In the genomic region with DNA sequence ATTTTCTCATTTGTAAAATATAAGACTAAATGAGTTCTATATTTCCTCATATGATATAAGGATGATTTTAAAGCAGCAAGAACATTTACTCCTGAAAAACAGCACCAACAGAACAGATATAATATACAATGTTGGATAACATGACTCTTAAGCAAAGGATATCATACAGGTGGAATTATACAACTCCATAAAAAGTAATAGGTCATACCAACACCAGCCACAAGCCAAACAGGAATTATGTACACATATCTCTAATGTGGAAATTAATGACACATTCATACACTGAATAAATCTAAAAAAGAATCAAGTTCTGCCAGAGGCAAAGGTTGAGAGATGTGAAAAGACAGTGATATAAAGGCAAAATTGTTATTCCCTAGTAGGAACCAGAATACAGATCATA, we compare ENCODE assay signal across 21 cellular contexts.
"Had no signal": no experiment of that assay in that cellular context is flagged by ENCODE, and none has a peak within 500 bp of the region (broad histone marks: within the 10 kb centered on the region; RNA-seq: fewer than 3 reads in every experiment).

No MANE protein-coding gene starts in this region.

- H3K9me3 Mint-ChIP-seq: activated B cell treated with CpG ODN at 0.5 μM for 24 hours; nephron progenitor cell; stimulated activated naive CD8-positive, alpha-beta T cell treated with anti-CD3 and anti-CD28 coated beads, Interleukin-15, amount 100 ng/mL, for 72 hours; T-helper 1 cell treated with Interleukin-12 subunit alpha and Interleukin-12 subunit beta and Interleukin-4 antibody, amounts not matched to agents 30 μg/mL and 1 μg/mL, for 36 hours had no signal

- H3K4me1 Mint-ChIP-seq: nephron progenitor cell had no signal

- H3K27me3 ChIP-seq: ascending aorta, cardiac muscle cell, dorsolateral prefrontal cortex, gastroesophageal sphincter, left lung, right lobe of liver, spleen, upper lobe of left lung had no signal

- H3K27ac ChIP-seq: ascending aorta, cardiac muscle cell, dorsolateral prefrontal cortex, gastroesophageal sphincter, left lung, psoas muscle, right lobe of liver, spleen, upper lobe of left lung had no signal

- H3K27ac Mint-ChIP-seq: activated B cell treated with CpG ODN at 0.5 μM for 24 hours; activated CD8-positive, alpha-beta T cell treated with anti-CD3 and anti-CD28 coated beads, Interleukin-2, amount 10 ng/mL, durations not matched to agents 7 days and 5 days; nephron progenitor cell; stimulated activated naive CD8-positive, alpha-beta T cell treated with anti-CD3 and anti-CD28 coated beads, Interleukin-15, amount 100 ng/mL, for 72 hours; T-helper 1 cell treated with Interleukin-12 subunit alpha and Interleukin-12 subunit beta and Interleukin-4 antibody, amounts not matched to agents 30 μg/mL and 1 μg/mL, for 36 hours had no signal

- H3K4me3 ChIP-seq: ascending aorta, cardiac muscle cell, dorsolateral prefrontal cortex, gastroesophageal sphincter, left lung, psoas muscle, right lobe of liver, spleen, upper lobe of left lung had no signal

- H3K27me3 Mint-ChIP-seq: activated B cell treated with CpG ODN at 0.5 μM for 24 hours; stimulated activated naive CD8-positive, alpha-beta T cell treated with anti-CD3 and anti-CD28 coated beads, Interleukin-15, amount 100 ng/mL, for 72 hours had no signal

- H3K4me3 Mint-ChIP-seq: activated B cell treated with CpG ODN at 0.5 μM for 24 hours; activated CD8-positive, alpha-beta T cell treated with anti-CD3 and anti-CD28 coated beads, Interleukin-2, amount 10 ng/mL, durations not matched to agents 7 days and 5 days; nephron progenitor cell; stimulated activated naive CD8-positive, alpha-beta T cell treated with anti-CD3 and anti-CD28 coated beads, Interleukin-15, amount 100 ng/mL, for 72 hours; T-helper 1 cell treated with Interleukin-12 subunit alpha and Interleukin-12 subunit beta and Interleukin-4 antibody, amounts not matched to agents 30 μg/mL and 1 μg/mL, for 36 hours had no signal

- H3K9me3 ChIP-seq: ascending aorta, gastroesophageal sphincter, left lung, psoas muscle, right lobe of liver, spleen, upper lobe of left lung had no signal

- ATAC-seq: activated CD8-positive, alpha-beta T cell treated with anti-CD3 and anti-CD28 coated beads, Interleukin-2, amount 10 ng/mL, durations not matched to agents 7 days and 5 days; gastroesophageal sphincter; left lung; psoas muscle; right lobe of liver; stimulated activated naive CD8-positive, alpha-beta T cell treated with anti-CD3 and anti-CD28 coated beads, Interleukin-15, amount 100 ng/mL, for 72 hours had no signal

- DNase-seq: activated B cell treated with CpG ODN at 0.5 μM for 24 hours; activated CD4-positive, alpha-beta T cell treated with anti-CD3 and anti-CD28 coated beads for 48 hours; activated CD8-positive, alpha-beta memory T cell treated with anti-CD3 and anti-CD28 coated beads, Interleukin-2, amount 50 U/mL, for 4 hours; activated CD8-positive, alpha-beta T cell treated with anti-CD3 and anti-CD28 coated beads, Interleukin-2, amount 10 ng/mL, durations not matched to agents 7 days and 5 days; activated gamma-delta T cell; activated T-cell treated with anti-CD3 and anti-CD28 coated beads, Interleukin-2, amount 50 U/mL, for 48 hours; dorsolateral prefrontal cortex; islet precursor cell; left lung; mammary epithelial cell; nephron progenitor cell; psoas muscle; right lobe of liver; spleen; stimulated activated CD4-positive, alpha-beta T cell treated with anti-CD3 and anti-CD28 coated beads, Interleukin-1b, Interleukin-23, amount 100 ng/mL, for 48 hours; stimulated activated naive CD8-positive, alpha-beta T cell treated with anti-CD3 and anti-CD28 coated beads, Interleukin-15, amount 100 ng/mL, for 72 hours; upper lobe of left lung had no signal
